ENCODE assay signal across 18 cellular contexts in genomic region chr5:41968153-41968723, GRCh38. TPM values are rescaled to one million over a fixed set of nuclear protein-coding genes. Genes with fewer than 3 reads are reported as not detected.
DNase-seq lines count a peak whose midpoint lies in the region; ATAC-seq, FAIRE-seq and TF ChIP-seq lines count a peak whose summit lies in the region.
"Had no signal": no experiment of that assay in that cellular context is flagged by ENCODE, and none has a peak within 500 bp of the region (broad histone marks: within the 10 kb centered on the region; RNA-seq: fewer than 3 reads in every experiment).

No MANE protein-coding gene starts in this region.

- DNase-seq in DMS53 (lab: John Stamatoyannopoulos, UW) (peak; percentile 2), DMS53 treated with DMSO at 0.1 percent for 48 hours (lab: John Stamatoyannopoulos, UW; ENCODE audit: unreplicated experiment) (no peak), chondrocyte (ENCODE audit: low spot score) (no peak), progenitor cell of endocrine pancreas (ENCODE audit: low spot score, unreplicated experiment) (no peak), frontal cortex (ENCODE audit: low spot score in 2 of 2) (no peak)
- DNase-seq in stimulated activated naive CD4-positive, alpha-beta T cell (lab: John Stamatoyannopoulos, UW): no peak
- DNase-seq: activated CD4-positive, alpha-beta T cell treated with anti-CD3 and anti-CD28 coated beads for 1 hour; activated CD8-positive, alpha-beta memory T cell treated with anti-CD3 and anti-CD28 coated beads, Interleukin-2, amount 10 ng/mL, durations not matched to agents 7 days and 5 days; activated effector memory CD4-positive, alpha-beta T cell treated with Interleukin-2 at 50 U/mL for 16 hours; esophagus squamous epithelium; heart right ventricle; islet precursor cell; natural killer cell; SJCRH30 had no signal

- TF ChIP-seq CTCF in LNCAP (IDR thresholded peaks at IDR 0.05) (peak; percentile 39; the same call in 1 of the 2 replicates), chondrocyte (IDR thresholded peaks at IDR 0.05) (peak; percentile 35), progenitor cell of endocrine pancreas (IDR thresholded peaks at IDR 0.05; ENCODE audit: unreplicated experiment) (peak; percentile 21)

- no peaks in the 10 kb centered on the region for H3K4me1 Mint-ChIP-seq in chondrocyte (ENCODE audit: low read depth)
- no peaks in the 10 kb centered on the region for H3K4me1 Mint-ChIP-seq in progenitor cell of endocrine pancreas (ENCODE audit: low read depth)
- H3K4me1 Mint-ChIP-seq: activated CD8-positive, alpha-beta memory T cell treated with anti-CD3 and anti-CD28 coated beads, Interleukin-2, amount 10 ng/mL, durations not matched to agents 7 days and 5 days; CD14-positive monocyte; natural killer cell had no signal

- H3K4me3 Mint-ChIP-seq in chondrocyte (ENCODE audit: unreplicated experiment) (no peak overlapping the region), progenitor cell of endocrine pancreas (ENCODE audit: low read depth) (no peak overlapping the region)
- H3K4me3 Mint-ChIP-seq: activated CD8-positive, alpha-beta memory T cell treated with anti-CD3 and anti-CD28 coated beads, Interleukin-2, amount 10 ng/mL, durations not matched to agents 7 days and 5 days; CD14-positive monocyte; natural killer cell had no signal

- FAIRE-seq in frontal cortex (lab: Jason Lieb, UNC): no peak
- FAIRE-seq: A204.1 had no signal

- H3K36me3 Mint-ChIP-seq in chondrocyte (ENCODE audit: low read depth) (peaks cover 1% of the 10 kb centered on the region), progenitor cell of endocrine pancreas (ENCODE audit: insufficient read depth) (no peaks in the 10 kb centered on the region)
- H3K36me3 Mint-ChIP-seq: activated CD8-positive, alpha-beta memory T cell treated with anti-CD3 and anti-CD28 coated beads, Interleukin-2, amount 10 ng/mL, durations not matched to agents 7 days and 5 days; CD14-positive monocyte; natural killer cell had no signal

- H3K27me3 Mint-ChIP-seq in chondrocyte (ENCODE audit: low read depth) (no peaks in the 10 kb centered on the region), progenitor cell of endocrine pancreas (no peaks in the 10 kb centered on the region)

- H3K27ac Mint-ChIP-seq in chondrocyte (ENCODE audit: unreplicated experiment) (no peak overlapping the region), progenitor cell of endocrine pancreas (no peak overlapping the region)
- H3K27ac Mint-ChIP-seq: activated CD8-positive, alpha-beta memory T cell treated with anti-CD3 and anti-CD28 coated beads, Interleukin-2, amount 10 ng/mL, durations not matched to agents 7 days and 5 days; CD14-positive monocyte; natural killer cell had no signal

- H3K9me3 Mint-ChIP-seq in chondrocyte (ENCODE audit: low read depth) (peaks cover 28% of the 10 kb centered on the region), progenitor cell of endocrine pancreas (ENCODE audit: low read depth) (peaks cover 28% of the 10 kb centered on the region)

- no peak for ATAC-seq in GM21423 (IDR thresholded peaks at IDR 0.05; ENCODE audit: unreplicated experiment)
- ATAC-seq: activated CD8-positive, alpha-beta memory T cell treated with anti-CD3 and anti-CD28 coated beads, Interleukin-2, amount 10 ng/mL, durations not matched to agents 7 days and 5 days; heart right ventricle; natural killer cell had no signal

RNA-seq across cellular contexts. Expression of gene FBXO4, which starts 43.2 kb away (rescaled TPM):
- 6.7 to 11.4 TPM (median 9.3 TPM) in 3 replicates for total RNA-seq in chondrocyte
- total RNA-seq in progenitor cell of endocrine pancreas: 5.1 and 6.9 TPM in 2 replicates
- total RNA-seq in frontal cortex: 20.4 TPM
